In the genomic region with DNA sequence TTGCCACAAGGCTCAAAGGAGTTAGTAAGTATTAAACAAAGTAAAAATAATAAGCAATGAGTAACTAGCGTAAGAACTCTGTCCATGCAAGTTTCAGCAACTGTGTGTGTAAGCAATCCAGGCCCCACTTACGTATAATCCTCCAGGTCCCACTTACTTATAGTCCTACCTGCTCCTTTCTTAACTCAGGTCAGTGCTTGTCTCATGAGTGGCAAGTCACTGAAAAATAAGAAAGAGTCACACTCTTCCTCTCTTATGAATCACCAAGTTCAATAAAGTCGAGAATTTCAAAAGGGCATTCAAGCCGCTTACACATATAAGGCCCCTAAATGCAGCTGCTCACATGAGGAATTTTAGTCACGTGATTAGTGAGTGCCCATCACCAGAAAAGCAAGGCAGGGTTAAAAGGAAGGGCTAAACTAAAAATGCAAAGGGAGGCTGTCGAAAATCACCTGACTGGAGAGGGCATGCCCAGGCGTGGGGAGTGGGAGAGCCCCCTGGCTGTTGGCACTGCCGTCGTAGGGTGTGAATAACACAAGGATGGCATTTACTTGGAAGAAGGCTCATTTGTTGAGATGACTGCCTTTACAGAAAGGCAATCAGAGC, we compare ENCODE assay signal across 21 cellular contexts. TPM values are rescaled to one million over a fixed set of nuclear protein-coding genes. Genes with fewer than 3 reads are reported as not detected.
DNase-seq lines count a peak whose midpoint lies in the region; FAIRE-seq and TF ChIP-seq lines count a peak whose summit lies in the region.
"Had no signal": no experiment of that assay in that cellular context is flagged by ENCODE, and none has a peak within 500 bp of the region (broad histone marks: within the 10 kb centered on the region; RNA-seq: fewer than 3 reads in every experiment).

No MANE protein-coding gene starts in this region.

- H3K9me3 ChIP-seq in ascending aorta: no peaks in the 10 kb centered on the region
- no peaks in the 10 kb centered on the region for H3K9me3 ChIP-seq in uterus
- no peaks in the 10 kb centered on the region for H3K9me3 ChIP-seq in PC-9 (ENCODE audit: insufficient read depth, low read depth)
- H3K9me3 ChIP-seq: colonic mucosa, heart right ventricle, right lobe of liver had no signal

- no peaks in the 10 kb centered on the region for H4K20me1 ChIP-seq in PC-9 (ENCODE audit: insufficient read depth)

- FAIRE-seq in GM12891 (lab: Jason Lieb, UNC): no peak

- H3K27me3 ChIP-seq in ascending aorta (no peaks in the 10 kb centered on the region), layer of hippocampus (ENCODE audit: control insufficient read depth, insufficient read depth, low read length) (no peaks in the 10 kb centered on the region), uterus (no peaks in the 10 kb centered on the region), PC-9 (ENCODE audit: insufficient read depth, low read depth) (no peaks in the 10 kb centered on the region)
- H3K27me3 ChIP-seq: colonic mucosa, heart right ventricle, right lobe of liver had no signal

- no peaks in the 10 kb centered on the region for H3K36me3 ChIP-seq in ascending aorta
- no peaks in the 10 kb centered on the region for H3K36me3 ChIP-seq in uterus
- H3K36me3 ChIP-seq in PC-9 (ENCODE audit: low read depth): no peaks in the 10 kb centered on the region
- H3K36me3 ChIP-seq: colonic mucosa, right lobe of liver had no signal

- TF ChIP-seq CTCF in ascending aorta (IDR thresholded peaks at IDR 0.05): no peak
- no peak for TF ChIP-seq CTCF in uterus (IDR thresholded peaks at IDR 0.05)
- no peak for TF ChIP-seq CTCF in PC-9 (conservative IDR thresholded peaks at IDR 0.05)

- BruUV-seq in PC-9 (replicated peaks; lab: Mats Ljungman, UMichigan): no TSS peak

- H3K79me2 ChIP-seq in PC-9 (ENCODE audit: low read depth): no peaks in the 10 kb centered on the region

- DNase-seq in ascending aorta (ENCODE audit: low spot score in 2 of 2): no peak
- no peak for DNase-seq in uterus
- DNase-seq in NCI-H1048 (lab: John Stamatoyannopoulos, UW): no peak
- DNase-seq in PC-9: no peak
- no peak for DNase-seq in GM12891 (ENCODE audit: insufficient read length, low spot score)
- DNase-seq: activated CD4-positive, alpha-beta T cell treated with anti-CD3 and anti-CD28 coated beads, Interleukin-2, amount 10 ng/mL, durations not matched to agents 24 days and 14 days; activated naive CD4-positive, alpha-beta T cell treated with anti-CD3 and anti-CD28 coated beads, Interleukin-2, amount 10 ng/mL, durations not matched to agents 7 days and 5 days; activated T-cell treated with anti-CD3 and anti-CD28 coated beads, Interleukin-2, amount 50 U/mL, for 72 hours; CD8-positive, alpha-beta memory T cell; colonic mucosa; heart right ventricle; HFFc6; NCI-H2029 treated with DMSO at 0.1 percent for 48 hours; NCI-H345; NCI-H82; right lobe of liver; SHP77; T-cell had no signal

- no peaks in the 10 kb centered on the region for H3K9me2 ChIP-seq in PC-9 (ENCODE audit: insufficient read depth)

- no peaks in the 10 kb centered on the region for H3F3A ChIP-seq in PC-9 (ENCODE audit: insufficient read depth, low read depth)

- intact Hi-C loops in ascending aorta (cut with DNase I) (loop anchor here (10.0 kb wide), 1 partner anchor 396 kb away; the partner anchor contains the start of gene SMAD1), uterus (cut with DNase I; ENCODE audit: low total_unique reads) (no loop called here), PC-9 (cut with micrococcal nuclease; ENCODE audit: unreplicated experiment) (no loop called here)

- peaks cover 3 to 22% of the 10 kb centered on the region in 2 donors for H3K4me1 ChIP-seq in ascending aorta
- H3K4me1 ChIP-seq in uterus: peaks cover 0 to 12% of the 10 kb centered on the region in 2 donors
- H3K4me1 ChIP-seq in PC-9 (replicated peaks; ENCODE audit: insufficient read depth): no peaks in the 10 kb centered on the region
- H3K4me1 ChIP-seq: parathyroid adenoma had no signal

- H3K4me3 ChIP-seq in ascending aorta (no peak overlapping the region), uterus (no peak overlapping the region), PC-9 (no peak overlapping the region)
- H3K4me3 ChIP-seq: colonic mucosa, heart right ventricle, right lobe of liver had no signal

- CTCF ChIA-PET in PC-9 (lab: Charles Lee): no interaction called here

- TF ChIP-seq POLR2A in uterus (IDR thresholded peaks at IDR 0.05) (no peak), GM12891 (IDR thresholded peaks at IDR 0.05; ENCODE audit: low read depth, low read length) (no peak)

- H3K27ac ChIP-seq in ascending aorta (peak overlapping the region; percentile 53 to 65), cingulate gyrus (ENCODE audit: low read depth, low read length) (peak overlapping the region; percentile 87), layer of hippocampus (ENCODE audit: low read depth, low read length) (peak overlapping the region; percentile 91), uterus (peak overlapping the region; percentile 59 to 79), PC-9 (no peak overlapping the region)
- H3K27ac ChIP-seq: colonic mucosa, parathyroid adenoma, right lobe of liver had no signal

- H3K4me2 ChIP-seq in PC-9: no peak overlapping the region

- no peak overlapping the region for H2AFZ ChIP-seq in PC-9
- H2AFZ ChIP-seq: parathyroid adenoma had no signal

- POLR2A ChIA-PET in PC-9 (lab: Charles Lee; ENCODE audit: unreplicated experiment): no interaction called here

TF ChIP-seq in GM12891, 5 proteins besides CTCF, POLR2A, EP300 and RAD21:
- TF ChIP-seq POU2F2 (IDR thresholded peaks at IDR 0.05; ENCODE audit: low read depth, low read length) (no peak), SPI1 (IDR thresholded peaks at IDR 0.05; ENCODE audit: low read depth, low read length) (no peak), POLR2AphosphoS5 (IDR thresholded peaks at IDR 0.05; ENCODE audit: low read depth, low read length) (no peak), TAF1 (IDR thresholded peaks at IDR 0.05; ENCODE audit: low read depth, low read length) (no peak), PAX5 (IDR thresholded peaks at IDR 0.05; ENCODE audit: insufficient read depth, low read length, severe bottlenecking) (no peak)

RNA-seq across cellular contexts. Expression of gene ZNF827, which starts 58.2 kb away (rescaled TPM):
- total RNA-seq in ascending aorta (19.5 TPM), uterus (10 to 100 TPM in 2 of 4 donors, 1 to 10 TPM in 2; 2.9 to 33.1 (median 14.2) TPM), PC-9 (2021) (22.4 and 24.1 TPM in 2 replicates)
- 9.4 TPM for polyA plus RNA-seq in GM12891 (2012; ENCODE audit: low read depth, missing spikeins)
